29 cellular contexts compared by ENCODE assay signal in the genomic region with DNA sequence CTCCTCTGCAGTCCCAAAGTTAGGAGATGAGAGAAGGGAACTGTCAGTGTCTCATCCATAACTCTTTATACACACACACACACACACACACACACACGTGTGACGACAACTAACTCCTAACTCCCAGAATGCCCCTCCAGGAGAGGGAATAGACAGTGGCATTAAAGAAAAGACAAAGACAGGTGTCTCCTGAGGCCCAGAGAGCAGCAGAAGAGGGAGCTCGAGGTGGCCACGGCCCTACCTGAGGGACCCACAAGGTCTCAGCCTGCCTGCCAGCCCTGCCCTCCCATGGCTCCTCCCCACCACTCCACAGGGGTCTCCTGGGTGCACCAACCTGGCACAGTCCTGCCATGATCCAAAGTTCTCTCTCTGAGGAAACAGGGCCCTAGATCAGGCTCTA. TPM values are rescaled to one million over a fixed set of nuclear protein-coding genes. Genes with fewer than 3 reads are reported as not detected.
DNase-seq lines count a peak whose midpoint lies in the region; ATAC-seq and TF ChIP-seq lines count a peak whose summit lies in the region.
"Had no signal": no experiment of that assay in that cellular context is flagged by ENCODE, and none has a peak within 500 bp of the region (broad histone marks: within the 10 kb centered on the region; RNA-seq: fewer than 3 reads in every experiment).

No MANE protein-coding gene starts in this region.

- H3K36me3 Mint-ChIP-seq in MCF 10A (ENCODE audit: insufficient read depth, unreplicated experiment) (peaks cover 36% of the 10 kb centered on the region), Caco-2 (ENCODE audit: insufficient read depth, unreplicated experiment) (no peaks in the 10 kb centered on the region)
- H3K36me3 Mint-ChIP-seq: IgD-negative memory B cell had no signal

- H2AFZ ChIP-seq in mammary epithelial cell (ENCODE audit: low read depth, low read length) (no peak overlapping the region), mesenchymal stem cell (ENCODE audit: low read depth, low read length) (no peak overlapping the region), Karpas-422 (ENCODE audit: low read length) (no peak overlapping the region)
- H2AFZ ChIP-seq: hepatocyte had no signal

- H3K27me3 Mint-ChIP-seq in MCF 10A (ENCODE audit: insufficient read depth, unreplicated experiment) (no peaks in the 10 kb centered on the region), Caco-2 (ENCODE audit: insufficient read depth, unreplicated experiment) (no peaks in the 10 kb centered on the region)

- H2BK15ac ChIP-seq in mesenchymal stem cell (ENCODE audit: low read depth, poor library complexity, severe bottlenecking) = no peak overlapping the region

- no peak overlapping the region for H3K4ac ChIP-seq in mesenchymal stem cell (ENCODE audit: low read depth in 1 of 2, low read length in 2 of 2)

- no peak overlapping the region for H3K4me3 ChIP-seq in mammary epithelial cell (replicated peaks in 1 of 3; ENCODE audit: insufficient read depth in 1 of 3, low read depth in 2 of 3, low read length in 3 of 3)
- H3K4me3 ChIP-seq in mesenchymal stem cell (ENCODE audit: insufficient read depth in 1 of 2, low read depth in 1 of 2, low read length in 2 of 2) = no peak overlapping the region
- H3K4me3 ChIP-seq in BE2C (ENCODE audit: low read depth, low read length) = no peak overlapping the region
- no peak overlapping the region for H3K4me3 ChIP-seq in Caco-2 (ENCODE audit: low read depth, low read length)
- H3K4me3 ChIP-seq in Karpas-422 (ENCODE audit: low read length) = no peak overlapping the region
- H3K4me3 ChIP-seq: adrenal gland, lung, right lobe of liver had no signal

- DNase-seq in MCF 10A (ENCODE audit: unreplicated experiment) (no peak), mammary epithelial cell (no peak), mesenchymal stem cell (no peak), posterior vena cava (ENCODE audit: low spot score) (peak; percentile 76), BE2C (no peak), Caco-2 (no peak), Karpas-422 (no peak)
- DNase-seq: activated CD4-positive, alpha-beta T cell treated with anti-CD3 and anti-CD28 coated beads, Interleukin-2, amount 50 U/mL, for 48 hours; activated naive CD4-positive, alpha-beta T cell treated with anti-CD3 and anti-CD28 coated beads for 36 hours; adrenal gland; brain microvascular endothelial cell; cerebellar nuclear complex; dorsolateral prefrontal cortex; HFFc6; NCI-H1092; NCI-H1694; NCI-H82; right lobe of liver; stimulated activated naive CD8-positive, alpha-beta T cell treated with anti-CD3 and anti-CD28 coated beads, Interleukin-15, amount 100 ng/mL, for 72 hours; T-helper 1 cell had no signal

- no peak overlapping the region for H3K14ac ChIP-seq in mesenchymal stem cell (ENCODE audit: low read length in 2 of 2)

- no peak overlapping the region for H2AK5ac ChIP-seq in mesenchymal stem cell (ENCODE audit: low read length, severe bottlenecking)

- H3K27me3 ChIP-seq in mammary epithelial cell (ENCODE audit: insufficient read depth, low read length) (no peaks in the 10 kb centered on the region), mesenchymal stem cell (ENCODE audit: control insufficient read depth in 1 of 2, insufficient read depth in 1 of 2, low read length in 2 of 2) (no peaks in the 10 kb centered on the region), BE2C (peaks cover 28% of the 10 kb centered on the region), Caco-2 (replicated peaks; ENCODE audit: control insufficient read depth, insufficient read depth, low read length) (no peaks in the 10 kb centered on the region), Karpas-422 (ENCODE audit: low read length) (no peaks in the 10 kb centered on the region)
- H3K27me3 ChIP-seq: adrenal gland, brain microvascular endothelial cell, dorsolateral prefrontal cortex, hepatocyte, right lobe of liver, tibial nerve had no signal

- intact Hi-C loops in MCF 10A (cut with micrococcal nuclease) = no loop called here
- intact Hi-C loops in mammary epithelial cell (cut with micrococcal nuclease) = no loop called here
- intact Hi-C loops in posterior vena cava (cut with DNase I) = no loop called here
- intact Hi-C loops in Caco-2 (cut with micrococcal nuclease; ENCODE audit: unreplicated experiment) = no loop called here

- no peaks in the 10 kb centered on the region for H3K9me2 ChIP-seq in Karpas-422 (replicated peaks; ENCODE audit: insufficient read depth, low read length)

- H3K4me3 Mint-ChIP-seq in MCF 10A (ENCODE audit: unreplicated experiment) (no peak overlapping the region), Caco-2 (ENCODE audit: unreplicated experiment) (no peak overlapping the region)

- no peak overlapping the region for H2BK5ac ChIP-seq in mesenchymal stem cell (ENCODE audit: low read depth, low read length, poor library complexity, severe bottlenecking)

- peaks cover 41% of the 10 kb centered on the region for H3K79me2 ChIP-seq in mammary epithelial cell (ENCODE audit: insufficient read depth, low read length)
- H3K79me2 ChIP-seq in Karpas-422 (ENCODE audit: low read length) = no peaks in the 10 kb centered on the region

- CTCF ChIA-PET in MCF 10A (lab: Yijun Ruan, JAX) (interaction anchor here (0.6 to 70.3 kb wide), 5 partner anchors 19 to 250 kb away, joined by 3 to 3816 read pairs (median 19); a partner anchor contains a TSS), mammary epithelial cell (lab: Charles Lee; ENCODE audit: low non-redundant PET) (no interaction called here), Caco-2 (lab: Charles Lee) (no interaction called here)

- no peak for TF ChIP-seq CTCF in MCF 10A (IDR thresholded peaks at IDR 0.05; ENCODE audit: unreplicated experiment)
- no peak for TF ChIP-seq CTCF in mammary epithelial cell (conservative IDR thresholded peaks at IDR 0.05 in 1 of 2, IDR thresholded peaks at IDR 0.05 in 1 of 2; ENCODE audit: extremely low read depth in 1 of 2, insufficient read depth in 1 of 2, low read depth in 1 of 2, low read length in 2 of 2)
- no peak for TF ChIP-seq CTCF in BE2C (IDR thresholded peaks at IDR 0.05; ENCODE audit: low read depth, low read length)
- no peak for TF ChIP-seq CTCF in Caco-2 (IDR thresholded peaks at IDR 0.05; ENCODE audit: insufficient read depth in 1 of 2, low read depth in 1 of 2, low read length in 1 of 2, severe bottlenecking in 1 of 2, unreplicated experiment in 1 of 2)

- 61% methylated on average over 4 of the region's 4 CpGs for WGBS in mammary epithelial cell (ENCODE audit: low coverage, missing lambda C conversion rate)
- 50% methylated on average over 2 of the region's 4 CpGs for WGBS in mesenchymal stem cell

- peak overlapping the region; percentile 31 for H3K27ac Mint-ChIP-seq in MCF 10A (ENCODE audit: low read depth, unreplicated experiment)
- H3K27ac Mint-ChIP-seq in Caco-2 (ENCODE audit: unreplicated experiment) = no peak overlapping the region
- H3K27ac Mint-ChIP-seq: activated naive CD4-positive, alpha-beta T cell treated with anti-CD3 and anti-CD28 coated beads for 36 hours; CD14-positive monocyte; HFFc6; stimulated activated naive CD8-positive, alpha-beta T cell treated with anti-CD3 and anti-CD28 coated beads, Interleukin-15, amount 100 ng/mL, for 72 hours had no signal

- in situ Hi-C loops in mammary epithelial cell (cut with MboI; ENCODE audit: low sequenced_read_pairs in 2 of 2) = no loop called here

- no peak overlapping the region for H3K23ac ChIP-seq in mesenchymal stem cell (ENCODE audit: low read length in 2 of 2)

- no peak overlapping the region for H3K4me2 ChIP-seq in mammary epithelial cell (ENCODE audit: insufficient read depth, low read depth, low read length)
- H3K4me2 ChIP-seq in mesenchymal stem cell (ENCODE audit: low read length, poor library complexity, severe bottlenecking) = no peak overlapping the region
- H3K4me2 ChIP-seq in Karpas-422 (ENCODE audit: low read depth, low read length, poor library complexity, severe bottlenecking) = no peak overlapping the region

- BruUV-seq in MCF 10A (replicated peaks; lab: Mats Ljungman, UMichigan) (no TSS peak), mammary epithelial cell (replicated peaks; lab: Mats Ljungman, UMichigan) (no TSS peak), Caco-2 (replicated peaks; lab: Mats Ljungman, UMichigan) (no TSS peak)

- H4K20me1 ChIP-seq in mammary epithelial cell (ENCODE audit: insufficient read depth, low read length) (no peaks in the 10 kb centered on the region), Karpas-422 (ENCODE audit: insufficient read depth, low read depth, low read length) (no peaks in the 10 kb centered on the region)

- H3K27ac ChIP-seq in mammary epithelial cell (ENCODE audit: insufficient read depth, low read depth, low read length) = no peak overlapping the region
- no peak overlapping the region for H3K27ac ChIP-seq in mesenchymal stem cell (ENCODE audit: low read length, poor library complexity, severe bottlenecking)
- H3K27ac ChIP-seq in Karpas-422 (ENCODE audit: low read length) = no peak overlapping the region
- H3K27ac ChIP-seq: brain microvascular endothelial cell, right lobe of liver had no signal

- H3K9me3 Mint-ChIP-seq in MCF 10A (ENCODE audit: unreplicated experiment) (no peaks in the 10 kb centered on the region), Caco-2 (ENCODE audit: unreplicated experiment) (no peaks in the 10 kb centered on the region)
- H3K9me3 Mint-ChIP-seq: activated naive CD4-positive, alpha-beta T cell treated with anti-CD3 and anti-CD28 coated beads for 36 hours; IgD-negative memory B cell; stimulated activated naive CD8-positive, alpha-beta T cell treated with anti-CD3 and anti-CD28 coated beads, Interleukin-15, amount 100 ng/mL, for 72 hours had no signal

- POLR2A ChIA-PET in MCF 10A (lab: Yijun Ruan, JAX) = interaction anchor here (0.7 to 43.8 kb wide), 5 partner anchors 4 to 172 kb away, joined by 3 to 1388 read pairs (median 227); a partner anchor contains a TSS
- POLR2A ChIA-PET in Caco-2 (lab: Charles Lee) = no interaction called here

- peaks cover 40% of the 10 kb centered on the region for H3K4me1 ChIP-seq in mammary epithelial cell (ENCODE audit: insufficient read depth, low read length)
- peaks cover 18% of the 10 kb centered on the region for H3K4me1 ChIP-seq in mesenchymal stem cell (ENCODE audit: control insufficient read depth, insufficient read depth, low read depth, low read length)
- no peaks in the 10 kb centered on the region for H3K4me1 ChIP-seq in BE2C
- peaks cover 22% of the 10 kb centered on the region for H3K4me1 ChIP-seq in Caco-2
- H3K4me1 ChIP-seq in Karpas-422 (ENCODE audit: low read length) = no peaks in the 10 kb centered on the region

- H3K36me3 ChIP-seq in mammary epithelial cell (ENCODE audit: insufficient read depth, low read length) = no peaks in the 10 kb centered on the region
- H3K36me3 ChIP-seq in mesenchymal stem cell (ENCODE audit: control insufficient read depth in 1 of 2, insufficient read depth in 2 of 2, low read depth in 1 of 2, low read length in 2 of 2) = peaks cover 8% of the 10 kb centered on the region in 2 experiments
- H3K36me3 ChIP-seq in BE2C = no peaks in the 10 kb centered on the region
- no peaks in the 10 kb centered on the region for H3K36me3 ChIP-seq in Caco-2 (ENCODE audit: control insufficient read depth, insufficient read depth, low read length)
- H3K36me3 ChIP-seq in Karpas-422 (ENCODE audit: insufficient read depth, low read length) = no peaks in the 10 kb centered on the region
- H3K36me3 ChIP-seq: right lobe of liver had no signal

- dilution Hi-C loops in mammary epithelial cell (cut with HindIII; ENCODE audit: low sequenced_read_pairs) = no loop called here

- H3K4me1 Mint-ChIP-seq in MCF 10A (ENCODE audit: insufficient read depth, unreplicated experiment) = peaks cover 45% of the 10 kb centered on the region
- H3K4me1 Mint-ChIP-seq in Caco-2 (ENCODE audit: low read depth, unreplicated experiment) = no peaks in the 10 kb centered on the region

- no peaks in the 10 kb centered on the region for H3K9me3 ChIP-seq in mammary epithelial cell (replicated peaks; ENCODE audit: insufficient read depth, low read length)
- no peaks in the 10 kb centered on the region for H3K9me3 ChIP-seq in mesenchymal stem cell (ENCODE audit: control insufficient read depth, low read length)
- no peaks in the 10 kb centered on the region for H3K9me3 ChIP-seq in BE2C
- no peaks in the 10 kb centered on the region for H3K9me3 ChIP-seq in Caco-2
- no peaks in the 10 kb centered on the region for H3K9me3 ChIP-seq in Karpas-422 (ENCODE audit: low read length)
- H3K9me3 ChIP-seq: adrenal gland, right lobe of liver, tibial nerve had no signal

- no peak overlapping the region for H2BK120ac ChIP-seq in mesenchymal stem cell (ENCODE audit: low read depth, low read length)

- peaks cover 2% of the 10 kb centered on the region for H3K79me1 ChIP-seq in mesenchymal stem cell (replicated peaks; ENCODE audit: low read length, poor library complexity, severe bottlenecking)

- H4K8ac ChIP-seq in mesenchymal stem cell (ENCODE audit: low read length) = no peak overlapping the region

- H4K91ac ChIP-seq in mesenchymal stem cell (ENCODE audit: low read length) = peak overlapping the region; percentile 73

- no peak overlapping the region for H3K9ac ChIP-seq in mammary epithelial cell (ENCODE audit: insufficient read depth, low read length)
- no peak overlapping the region for H3K9ac ChIP-seq in mesenchymal stem cell (ENCODE audit: low read length)
- H3K9ac ChIP-seq in Karpas-422 (ENCODE audit: low read length) = no peak overlapping the region

- no peak for ATAC-seq in GM19467 (IDR thresholded peaks at IDR 0.05; ENCODE audit: unreplicated experiment)
- ATAC-seq: right lobe of liver; stimulated activated naive CD8-positive, alpha-beta T cell treated with anti-CD3 and anti-CD28 coated beads, Interleukin-15, amount 100 ng/mL, for 72 hours had no signal

- no peak overlapping the region for H3K18ac ChIP-seq in mesenchymal stem cell (ENCODE audit: low read depth in 1 of 2, low read length in 2 of 2)

- H2BK12ac ChIP-seq in mesenchymal stem cell (ENCODE audit: low read length in 2 of 2) = no peak overlapping the region

RNA-seq across cellular contexts. Expression of a gene that starts 1.6 kb away (rescaled TPM):
- total RNA-seq in MCF 10A (2022) (169 and 204 TPM in 2 replicates), mammary epithelial cell (100 to 1,000 TPM; 132 to 205 TPM), posterior vena cava (10 to 100 TPM; 55.0 to 57.4 TPM), Caco-2 (2022) (6.5 and 10.5 TPM in 2 replicates)
- polyA plus RNA-seq in mammary epithelial cell = 96.4 TPM
- polyA minus RNA-seq in mammary epithelial cell = 27.0 TPM
- polyA plus RNA-seq in mesenchymal stem cell (2013, experiment 1 of 2) = 42.7 TPM
- polyA plus RNA-seq in mesenchymal stem cell (2013, experiment 2 of 2) = 42.7 TPM
- polyA plus RNA-seq in BE2C (2012; ENCODE audit: insufficient read depth, insufficient read length, low read depth) = 0.97 TPM
- total RNA-seq in Karpas-422 (2014; rRNA removed; shearing (Covaris generic); ENCODE audit: low replicate concordance) = not detected in 2 replicates
- polyA plus RNA-seq: CD14-positive monocyte had no signal

RNA-seq across cellular contexts. Expression of a gene that starts 36.3 kb away (rescaled TPM):
- total RNA-seq in MCF 10A (2022) (263 and 358 TPM in 2 replicates), mammary epithelial cell (100 to 1,000 TPM; 145 to 609 TPM), posterior vena cava (1,000 to 10,000 TPM; 1,426 to 2,194 TPM), Caco-2 (2022) (60.0 and 60.8 TPM in 2 replicates)
- polyA plus RNA-seq in mammary epithelial cell = 231 TPM
- 209 TPM for polyA minus RNA-seq in mammary epithelial cell
- 86.6 TPM for polyA plus RNA-seq in mesenchymal stem cell (2013, experiment 1 of 2)
- 85.7 TPM for polyA plus RNA-seq in mesenchymal stem cell (2013, experiment 2 of 2)
- polyA plus RNA-seq in BE2C (2012; ENCODE audit: insufficient read depth, insufficient read length, low read depth) = 78.3 TPM
- total RNA-seq in Karpas-422 (2014; rRNA removed; shearing (Covaris generic); ENCODE audit: low replicate concordance) = 39.8 and 51.8 TPM in 2 replicates

RNA-seq across cellular contexts. Expression of a gene that starts 49.1 kb away (rescaled TPM):
- total RNA-seq in MCF 10A (2022) (0.05 TPM in 1 of 2 replicates, not detected in the other), mammary epithelial cell (not detected), posterior vena cava (not detected), Caco-2 (2022) (not detected in 2 replicates)
- polyA plus RNA-seq in mammary epithelial cell = 0.07 TPM
- polyA minus RNA-seq in mammary epithelial cell = not detected
- not detected for polyA plus RNA-seq in mesenchymal stem cell (2013, experiment 1 of 2)
- not detected for polyA plus RNA-seq in mesenchymal stem cell (2013, experiment 2 of 2)
- polyA plus RNA-seq in BE2C (2012; ENCODE audit: insufficient read depth, insufficient read length, low read depth) = not detected
- total RNA-seq in Karpas-422 (2014; rRNA removed; shearing (Covaris generic); ENCODE audit: low replicate concordance) = 333 and 375 TPM in 2 replicates
- total RNA-seq: A172; activated naive CD4-positive, alpha-beta T cell treated with anti-CD3 and anti-CD28 coated beads for 36 hours; HFFc6; NCI-H460; SK-MEL-5 had no signal
- polyA plus RNA-seq: CD14-positive monocyte, IgD-negative memory B cell had no signal

Comparison
In these comparisons a context has a peak if more than half of its experiments do, and no peak if none do; other contexts are left out.
1. RNA of a gene that starts 49.1 kb away (total RNA-seq): 333 to 375 TPM in Karpas-422; not detected in posterior vena cava, not detected in Caco-2, not detected in mammary epithelial cell and 0.05 TPM in MCF 10A; every median in the first group is over 100 times any median in the second.